Comparison of ENCODE assay signal across 15 cellular contexts in the genomic region with DNA sequence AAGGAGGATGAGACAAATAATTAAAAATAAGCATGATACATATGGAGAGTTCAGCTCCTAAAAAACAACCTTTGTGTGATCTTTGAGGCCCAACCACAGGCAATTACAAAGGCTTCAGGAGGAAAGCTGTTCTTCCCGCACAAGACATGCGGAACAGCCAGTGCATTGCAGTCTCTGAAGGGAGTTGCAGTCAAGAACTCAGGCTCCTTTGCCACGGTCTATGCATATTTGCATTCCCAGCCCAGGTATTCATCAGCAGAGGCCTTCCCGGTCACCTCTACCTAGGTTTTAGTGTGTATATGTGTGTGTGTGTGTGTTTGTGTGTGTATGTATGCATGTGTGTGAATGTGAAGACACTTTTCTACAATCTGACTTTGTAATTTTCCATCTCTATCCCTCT.
DNase-seq lines count a peak whose midpoint lies in the region; ATAC-seq and TF ChIP-seq lines count a peak whose summit lies in the region.
"Had no signal": no experiment of that assay in that cellular context is flagged by ENCODE, and none has a peak within 500 bp of the region (broad histone marks: within the 10 kb centered on the region; RNA-seq: fewer than 3 reads in every experiment).

No MANE protein-coding gene starts in this region.

- H3K79me2 ChIP-seq in H9 (ENCODE audit: insufficient read depth, low read length), result no peaks in the 10 kb centered on the region

- no peak overlapping the region for H3K18ac ChIP-seq in H9 (ENCODE audit: insufficient read length, low read depth, low read length)

- no peak for DNase-seq in H9
- peak; percentile 14 for DNase-seq in WTC11 (ENCODE audit: low spot score)
- DNase-seq in islet precursor cell, result peak; percentile 54
- DNase-seq in ureter (ENCODE audit: low spot score), result no peak
- DNase-seq in NCI-H524 (lab: John Stamatoyannopoulos, UW), result no peak
- DNase-seq in natural killer cell treated with Interleukin-12 subunit alpha and Interleukin-12 subunit beta and Interleukin-15 and Interleukin-18, amount 100 ng/mL, for 72 hours (ENCODE audit: low spot score), result no peak
- DNase-seq: C1 segment of cervical spinal cord; Calu3; CD4-positive, alpha-beta memory T cell; COR-L47; DMS53; DMS79 treated with DMSO at 0.1 percent for 48 hours; HFFc6 had no signal

- H4K8ac ChIP-seq in H9 (replicated peaks; ENCODE audit: insufficient read length, low read depth, low read length), result no peak overlapping the region

- H3K27ac Mint-ChIP-seq in H9 (peak overlapping the region in 1 of 3 experiments; percentile 3; a peak in 1 of 7 replicates), WTC11 (peak overlapping the region; percentile 35; the same call in 1 of the 2 replicates)
- no peak overlapping the region for H3K27ac Mint-ChIP-seq in natural killer cell treated with Interleukin-12 subunit alpha and Interleukin-12 subunit beta and Interleukin-15 and Interleukin-18, amount 100 ng/mL, for 72 hours
- H3K27ac Mint-ChIP-seq: CD4-positive, alpha-beta memory T cell; HFFc6 had no signal

- ATAC-seq in WTC11 (peak; percentile 69), HG02885 (IDR thresholded peaks at IDR 0.05; ENCODE audit: poor library complexity, unreplicated experiment) (no peak)
- ATAC-seq in natural killer cell treated with Interleukin-12 subunit alpha and Interleukin-12 subunit beta and Interleukin-15 and Interleukin-18, amount 100 ng/mL, for 72 hours, result no peak

- no peak overlapping the region for H4K91ac ChIP-seq in H9 (ENCODE audit: insufficient read length, low read depth, low read length)

- H3K23me2 ChIP-seq in H9 (ENCODE audit: insufficient read length, low read depth, low read length, poor library complexity, severe bottlenecking), result no peaks in the 10 kb centered on the region

- no peak overlapping the region for H3K14ac ChIP-seq in H9 (ENCODE audit: insufficient read depth, low read length)

- H3K27me3 ChIP-seq in H9 (ENCODE audit: insufficient read depth, low read length), result no peaks in the 10 kb centered on the region

- H3K4me3 Mint-ChIP-seq in H9 (no peak overlapping the region), WTC11 (no peak overlapping the region)
- H3K4me3 Mint-ChIP-seq in natural killer cell treated with Interleukin-12 subunit alpha and Interleukin-12 subunit beta and Interleukin-15 and Interleukin-18, amount 100 ng/mL, for 72 hours, result no peak overlapping the region
- H3K4me3 Mint-ChIP-seq: CD4-positive, alpha-beta memory T cell; HFFc6 had no signal

- H4K5ac ChIP-seq in H9 (ENCODE audit: insufficient read length, low read depth, low read length), result no peak overlapping the region

- H3K36me3 Mint-ChIP-seq in H9 (ENCODE audit: insufficient read depth in 1 of 3, low read depth in 3 of 3), result peaks cover 0 to 6% (median 3%) of the 10 kb centered on the region in 3 experiments; a peak in 5 of 7 replicates
- peaks cover 10% of the 10 kb centered on the region for H3K36me3 Mint-ChIP-seq in WTC11
- H3K36me3 Mint-ChIP-seq in natural killer cell treated with Interleukin-12 subunit alpha and Interleukin-12 subunit beta and Interleukin-15 and Interleukin-18, amount 100 ng/mL, for 72 hours, result no peaks in the 10 kb centered on the region
- H3K36me3 Mint-ChIP-seq: CD4-positive, alpha-beta memory T cell had no signal

- no peak overlapping the region for H3K9ac ChIP-seq in H9 (ENCODE audit: extremely low read depth, insufficient read length, low read length)

- CTCF ChIA-PET in WTC11 (lab: Charles Lee), result interaction anchor here (1.0 kb wide), 1 partner anchor 9 kb away, joined by 5 read pairs; no protein-coding TSS in a partner anchor

- no peaks in the 10 kb centered on the region for H3K4me1 ChIP-seq in H9 (ENCODE audit: insufficient read depth, low read length)
- H3K4me1 ChIP-seq: HAP-1 had no signal

- POLR2A ChIA-PET in WTC11 (lab: Charles Lee), result no interaction called here

- H2BK120ac ChIP-seq in H9 (ENCODE audit: low read depth, low read length, poor library complexity, severe bottlenecking), result no peak overlapping the region

- peak overlapping the region; percentile 69 for H2AFZ ChIP-seq in H9 (ENCODE audit: low read length)

- no CpG with 5 or more reads among the region's 4 CpGs for WGBS in H9 (ENCODE audit: extremely low coverage, insufficient read length, low lambda C conversion rate)

- peak overlapping the region; percentile 93 for H2BK20ac ChIP-seq in H9 (ENCODE audit: low read depth, low read length, poor library complexity, severe bottlenecking)

- H2BK5ac ChIP-seq in H9 (ENCODE audit: insufficient read length, low read length), result no peak overlapping the region

- no peak overlapping the region for H3T11ph ChIP-seq in H9 (ENCODE audit: low read length)

- H3K4me2 ChIP-seq in H9 (ENCODE audit: insufficient read depth, insufficient read length, low read length), result no peak overlapping the region

- no peak overlapping the region for H3K23ac ChIP-seq in H9 (ENCODE audit: insufficient read length, low read depth, low read length)

- no peaks in the 10 kb centered on the region for H3K27me3 Mint-ChIP-seq in H9 (ENCODE audit: low read depth)
- no peaks in the 10 kb centered on the region for H3K27me3 Mint-ChIP-seq in WTC11 (ENCODE audit: low read depth)
- H3K27me3 Mint-ChIP-seq in natural killer cell treated with Interleukin-12 subunit alpha and Interleukin-12 subunit beta and Interleukin-15 and Interleukin-18, amount 100 ng/mL, for 72 hours, result no peaks in the 10 kb centered on the region
- H3K27me3 Mint-ChIP-seq: CD4-positive, alpha-beta memory T cell had no signal

- H3K9me3 ChIP-seq in H9 (ENCODE audit: control insufficient read depth, low read depth, low read length), result no peaks in the 10 kb centered on the region
- H3K9me3 ChIP-seq: HAP-1 had no signal

- H2BK15ac ChIP-seq in H9 (ENCODE audit: low read depth, low read length), result no peak overlapping the region

- TF ChIP-seq CTCF in H9 (conservative IDR thresholded peaks at IDR 0.05), result no peak
- no peak for TF ChIP-seq CTCF in WTC11 (IDR thresholded peaks at IDR 0.05)

- peaks cover 0 to 7% of the 10 kb centered on the region in 2 experiments; a peak in 2 of 4 replicates for H3K4me1 Mint-ChIP-seq in H9
- H3K4me1 Mint-ChIP-seq in WTC11, result peaks cover 8% of the 10 kb centered on the region
- H3K4me1 Mint-ChIP-seq in natural killer cell treated with Interleukin-12 subunit alpha and Interleukin-12 subunit beta and Interleukin-15 and Interleukin-18, amount 100 ng/mL, for 72 hours (ENCODE audit: low read depth in 2 of 2), result no peaks in the 10 kb centered on the region
- H3K4me1 Mint-ChIP-seq: CD4-positive, alpha-beta memory T cell had no signal

- H3K27ac ChIP-seq in H9 (ENCODE audit: insufficient read length, low read depth, low read length), result no peak overlapping the region

- no peaks in the 10 kb centered on the region for H4K20me1 ChIP-seq in H9 (ENCODE audit: control insufficient read depth, insufficient read depth, insufficient read length)

- no peaks in the 10 kb centered on the region for H3K79me1 ChIP-seq in H9 (ENCODE audit: insufficient read depth, low read depth, low read length, poor library complexity, severe bottlenecking)

- H3K4ac ChIP-seq in H9 (ENCODE audit: low read depth, low read length), result no peak overlapping the region

- peaks cover 0 to 2% of the 10 kb centered on the region in 2 experiments; a peak in 4 of 5 replicates for H3K9me3 Mint-ChIP-seq in H9
- H3K9me3 Mint-ChIP-seq in WTC11, result peaks cover 22% of the 10 kb centered on the region
- peaks cover 7% of the 10 kb centered on the region for H3K9me3 Mint-ChIP-seq in natural killer cell treated with Interleukin-12 subunit alpha and Interleukin-12 subunit beta and Interleukin-15 and Interleukin-18, amount 100 ng/mL, for 72 hours
- H3K9me3 Mint-ChIP-seq: HFFc6 had no signal

- no peak overlapping the region for H2AK5ac ChIP-seq in H9 (ENCODE audit: insufficient read length, low read length)

- no peak overlapping the region for H2BK12ac ChIP-seq in H9 (ENCODE audit: insufficient read length, low read depth, low read length)

- H3K56ac ChIP-seq in H9 (ENCODE audit: insufficient read length, low read depth, low read length), result no peak overlapping the region

TF ChIP-seq in WTC11, 78 proteins besides CTCF, POLR2A, EP300 and RAD21 (continues in another document):
- no peak for TF ChIP-seq ZBTB43 (CRISPR knock-in tag; IDR thresholded peaks at IDR 0.05)
- no peak for TF ChIP-seq E2F1 (CRISPR knock-in tag; IDR thresholded peaks at IDR 0.05)
- TF ChIP-seq ATF2 (CRISPR knock-in tag; IDR thresholded peaks at IDR 0.05; ENCODE audit: borderline replicate concordance, low read depth), result no peak

Comparison
In these comparisons a context has a peak if more than half of its experiments do, and no peak if none do; other contexts are left out.
1. DNase-seq: peak in WTC11 (single experiment) and islet precursor cell (single experiment); none in H9 (single experiment), ureter (single experiment), NCI-H524 (0 of 2) and natural killer cell treated with Interleukin-12 subunit alpha and Interleukin-12 subunit beta and Interleukin-15 and Interleukin-18, amount 100 ng/mL, for 72 hours (single experiment).